13 cellular contexts compared by ENCODE assay signal in the genomic region with DNA sequence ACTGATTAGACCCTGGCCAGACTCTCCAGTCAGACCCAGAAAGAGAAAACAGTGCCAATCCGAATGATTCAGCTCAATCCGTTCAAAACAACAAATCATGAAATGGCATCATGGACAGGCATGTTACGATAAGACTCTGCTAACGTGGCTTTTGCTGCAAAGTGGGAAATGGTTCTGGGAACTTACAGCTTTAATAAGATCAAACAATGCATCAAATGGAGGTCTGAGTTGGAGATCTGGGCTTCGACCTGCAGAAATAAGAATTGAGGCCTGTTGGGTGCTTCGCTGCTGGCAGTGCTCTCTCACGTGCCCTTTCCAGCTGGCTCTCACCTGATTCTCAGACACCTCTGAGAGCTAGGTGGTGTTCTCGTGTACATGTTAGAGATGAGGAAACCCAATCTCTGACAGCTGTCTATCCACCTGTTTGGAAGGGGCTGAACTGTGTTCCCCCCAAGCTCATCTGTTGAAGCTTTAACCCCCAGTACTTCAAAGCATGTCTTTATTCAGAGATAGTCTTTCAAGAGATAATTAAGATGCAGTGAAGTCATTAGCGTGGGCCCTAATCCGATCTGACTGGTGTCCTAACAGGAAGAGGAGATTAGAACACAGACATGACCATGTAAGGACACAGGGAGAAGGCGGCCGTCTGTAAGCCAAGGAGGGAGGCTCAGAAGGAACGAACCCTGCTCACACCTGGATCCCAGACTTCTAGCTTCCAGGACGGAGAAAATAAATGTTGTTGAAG. TPM values are rescaled to one million over a fixed set of nuclear protein-coding genes. Genes with fewer than 3 reads are reported as not detected.
DNase-seq lines count a peak whose midpoint lies in the region; ATAC-seq and TF ChIP-seq lines count a peak whose summit lies in the region.
"Had no signal": no experiment of that assay in that cellular context is flagged by ENCODE, and none has a peak within 500 bp of the region (broad histone marks: within the 10 kb centered on the region; RNA-seq: fewer than 3 reads in every experiment).

No MANE protein-coding gene starts in this region.

- H3K9me3 Mint-ChIP-seq in WTC11: peaks cover 4% of the 10 kb centered on the region; the same call in 1 of the 2 replicates
- H3K9me3 Mint-ChIP-seq: activated T-helper 1 cell treated with anti-CD3 and anti-CD28 coated beads, Interleukin-12 subunit alpha, Interleukin-12 subunit beta, Interleukin-2, Interleukin-4 antibody, amounts not matched to agents 30 ng/mL and 10 ng/mL and 1 ng/mL, durations not matched to agents 14 hours and 24 hours and 36 hours had no signal

- no peak overlapping the region for H3K4me3 ChIP-seq in right atrium auricular region
- H3K4me3 ChIP-seq in vagina: no peak overlapping the region
- no peak overlapping the region for H3K4me3 ChIP-seq in effector memory CD4-positive, alpha-beta T cell (ENCODE audit: insufficient read depth, low read depth, low read length, poor library complexity, severe bottlenecking)

- H3K36me3 ChIP-seq in right atrium auricular region (no peaks in the 10 kb centered on the region), vagina (no peaks in the 10 kb centered on the region)
- H3K36me3 ChIP-seq in effector memory CD4-positive, alpha-beta T cell (ENCODE audit: control insufficient read depth, insufficient read depth, low read length): no peaks in the 10 kb centered on the region

- H3K27ac ChIP-seq in right atrium auricular region (peak overlapping the region; percentile 25 to 64), vagina (peak overlapping the region; percentile 73)
- no peak overlapping the region for H3K27ac ChIP-seq in effector memory CD4-positive, alpha-beta T cell (ENCODE audit: insufficient read depth, low read length, poor library complexity, severe bottlenecking)

- H3K27me3 ChIP-seq in right atrium auricular region (no peaks in the 10 kb centered on the region), vagina (no peaks in the 10 kb centered on the region)
- H3K27me3 ChIP-seq in effector memory CD4-positive, alpha-beta T cell (replicated peaks; ENCODE audit: control insufficient read depth, insufficient read depth, low read length, poor library complexity, severe bottlenecking): no peaks in the 10 kb centered on the region

- DNase-seq in right atrium auricular region (ENCODE audit: low spot score) (peak; percentile 54), cardiac septum (ENCODE audit: low spot score) (no peak), WTC11 (ENCODE audit: low spot score) (no peak), iris pigment epithelial cell (ENCODE audit: low read depth) (peak; percentile 16), vagina (ENCODE audit: extremely low spot score in 2 of 2) (no peak), NCI-H2107 (lab: John Stamatoyannopoulos, UW) (no peak)
- no peak for DNase-seq in activated naive CD4-positive, alpha-beta T cell (lab: John Stamatoyannopoulos, UW)
- DNase-seq in effector memory CD4-positive, alpha-beta T cell: no peak
- DNase-seq: activated CD4-positive, alpha-beta T cell treated with anti-CD3 and anti-CD28 coated beads, Interleukin-2, amount 10 ng/mL, durations not matched to agents 7 days and 5 days; anterior cingulate cortex; effector CD4-positive, alpha-beta T cell; NCI-H1436 treated with DMSO at 0.1 percent for 48 hours had no signal

- peak; percentile 76 for ATAC-seq in WTC11

- CTCF ChIA-PET in WTC11 (lab: Charles Lee): interaction anchor here (1.5 kb wide), 1 partner anchor 8 kb away, joined by 3 read pairs; no protein-coding TSS in a partner anchor

- TF ChIP-seq CTCF in right atrium auricular region (IDR thresholded peaks at IDR 0.05) (no peak), WTC11 (IDR thresholded peaks at IDR 0.05) (no peak), vagina (IDR thresholded peaks at IDR 0.05) (no peak)

- H3K4me1 ChIP-seq in right atrium auricular region (peaks cover 0 to 41% of the 10 kb centered on the region in 2 donors), vagina (peaks cover 74% of the 10 kb centered on the region)
- no peaks in the 10 kb centered on the region for H3K4me1 ChIP-seq in effector memory CD4-positive, alpha-beta T cell (ENCODE audit: control insufficient read depth, insufficient read depth, low read length, poor library complexity, severe bottlenecking)

- no peak for TF ChIP-seq POLR2A in vagina (IDR thresholded peaks at IDR 0.05)

- no peak overlapping the region for H3K27ac Mint-ChIP-seq in WTC11
- H3K27ac Mint-ChIP-seq: activated CD4-positive, alpha-beta T cell treated with anti-CD3 and anti-CD28 coated beads, Interleukin-2, amount 10 ng/mL, durations not matched to agents 7 days and 5 days; activated T-helper 1 cell treated with anti-CD3 and anti-CD28 coated beads, Interleukin-12 subunit alpha, Interleukin-12 subunit beta, Interleukin-2, Interleukin-4 antibody, amounts not matched to agents 30 ng/mL and 10 ng/mL and 1 ng/mL, durations not matched to agents 14 hours and 24 hours and 36 hours had no signal

- H3K4me3 Mint-ChIP-seq in WTC11: no peak overlapping the region
- H3K4me3 Mint-ChIP-seq: activated CD4-positive, alpha-beta T cell treated with anti-CD3 and anti-CD28 coated beads, Interleukin-2, amount 10 ng/mL, durations not matched to agents 7 days and 5 days; activated T-helper 1 cell treated with anti-CD3 and anti-CD28 coated beads, Interleukin-12 subunit alpha, Interleukin-12 subunit beta, Interleukin-2, Interleukin-4 antibody, amounts not matched to agents 30 ng/mL and 10 ng/mL and 1 ng/mL, durations not matched to agents 14 hours and 24 hours and 36 hours had no signal

- H3K36me3 Mint-ChIP-seq in WTC11: no peaks in the 10 kb centered on the region

- POLR2A ChIA-PET in WTC11 (lab: Charles Lee): no interaction called here

- intact Hi-C loops in cardiac septum (cut with DNase I) (no loop called here), vagina (cut with DNase I) (no loop called here)

- peaks cover 21% of the 10 kb centered on the region for H3K27me3 Mint-ChIP-seq in WTC11 (ENCODE audit: low read depth)

- H3K4me1 Mint-ChIP-seq in WTC11: peaks cover 9% of the 10 kb centered on the region

- H3K9me3 ChIP-seq in right atrium auricular region (no peaks in the 10 kb centered on the region), vagina (no peaks in the 10 kb centered on the region)
- no peaks in the 10 kb centered on the region for H3K9me3 ChIP-seq in effector memory CD4-positive, alpha-beta T cell (ENCODE audit: control insufficient read depth, low read length)

TF ChIP-seq in WTC11, 78 proteins besides CTCF, POLR2A, EP300 and RAD21:
- no peak for TF ChIP-seq HMGA2 (CRISPR knock-in tag; IDR thresholded peaks at IDR 0.05)
- TF ChIP-seq PRDM15 (CRISPR knock-in tag; IDR thresholded peaks at IDR 0.05): peak; percentile 47; the same call in 1 of the 2 replicates
TF ChIP-seq in WTC11: peak in this region for 1.

RNA-seq across cellular contexts. Expression of gene ETS2, which starts 45.5 kb away (rescaled TPM):
- total RNA-seq in right atrium auricular region (10 to 100 TPM; 31.4 to 37.2 TPM), cardiac septum (36.4 TPM), WTC11 (2021) (45.0 to 56.4 TPM (median 48.3 TPM) in 3 replicates), vagina (134 TPM)

Comparison
In these comparisons a context has a peak if more than half of its experiments do, and no peak if none do; other contexts are left out.
1. DNase-seq: peak in right atrium auricular region (single experiment) and iris pigment epithelial cell (single experiment); none in cardiac septum (single experiment), WTC11 (single experiment), vagina (0 of 2), activated naive CD4-positive, alpha-beta T cell (0 of 4), NCI-H2107 (single experiment) and effector memory CD4-positive, alpha-beta T cell (0 of 3).